8 cellular contexts compared by ENCODE assay signal in genomic region chr6:35522660-35523658, GRCh38. TPM values are rescaled to one million over a fixed set of nuclear protein-coding genes. Genes with fewer than 3 reads are reported as not detected.
DNase-seq lines count a peak whose midpoint lies in the region; ATAC-seq and TF ChIP-seq lines count a peak whose summit lies in the region.

No MANE protein-coding gene starts in this region.

- H3K9ac ChIP-seq in parathyroid adenoma: no peak overlapping the region

- peak overlapping the region; percentile 52 for H3K4me3 ChIP-seq in Jurkat, Clone E6-1 (ENCODE audit: low read length)
- no peak overlapping the region for H3K4me3 ChIP-seq in RWPE2 (ENCODE audit: severe bottlenecking)
- H3K4me3 ChIP-seq in parathyroid adenoma (ENCODE audit: low read depth, low read length): no peak overlapping the region
- peak overlapping the region; percentile 22 for H3K4me3 ChIP-seq in thymus (ENCODE audit: low read length)

- peak overlapping the region; percentile 32 for H3K4me2 ChIP-seq in parathyroid adenoma (ENCODE audit: low read length)

- no peaks in the 10 kb centered on the region for H3K9me3 ChIP-seq in RWPE2 (ENCODE audit: severe bottlenecking)
- no peaks in the 10 kb centered on the region for H3K9me3 ChIP-seq in parathyroid adenoma (ENCODE audit: control insufficient read depth, low read length)
- no peaks in the 10 kb centered on the region for H3K9me3 ChIP-seq in thymus (ENCODE audit: control insufficient read depth)

- DNase-seq in GM03348 (ENCODE audit: low spot score) (peak; percentile 94), RWPE2 (ENCODE audit: low spot score) (peak; percentile 73), globus pallidus (ENCODE audit: low spot score) (peak; percentile 22)
- DNase-seq in Jurkat, Clone E6-1 (ENCODE audit: low read depth, low spot score): peak; percentile 93
- DNase-seq in activated naive CD4-positive, alpha-beta T cell treated with Interleukin-2 at 50 U/mL for 16 hours: peak; percentile 82

- H3K4me1 ChIP-seq in RWPE2 (ENCODE audit: insufficient read depth, poor library complexity, severe bottlenecking) (peaks cover 3% of the 10 kb centered on the region), parathyroid adenoma (no peaks in the 10 kb centered on the region), thymus (ENCODE audit: control insufficient read depth, insufficient read depth, low read length) (no peaks in the 10 kb centered on the region)

- 33% methylated on average over 32 of the region's 32 CpGs for WGBS in thymus

- H3K27me3 ChIP-seq in RWPE2 (ENCODE audit: insufficient read depth, poor library complexity, severe bottlenecking) (no peaks in the 10 kb centered on the region), parathyroid adenoma (ENCODE audit: control insufficient read depth, insufficient read depth, low read length) (no peaks in the 10 kb centered on the region), thymus (ENCODE audit: control insufficient read depth, insufficient read depth) (no peaks in the 10 kb centered on the region)

- TF ChIP-seq CTCF in RWPE2 (IDR thresholded peaks at IDR 0.05; ENCODE audit: poor library complexity, severe bottlenecking) (peak; percentile 96), parathyroid adenoma (IDR thresholded peaks at IDR 0.05) (peak; percentile 89)

- no peaks in the 10 kb centered on the region for H3K36me3 ChIP-seq in RWPE2 (ENCODE audit: low read depth)
- H3K36me3 ChIP-seq in parathyroid adenoma (ENCODE audit: control insufficient read depth, insufficient read depth, low read length): no peaks in the 10 kb centered on the region
- no peaks in the 10 kb centered on the region for H3K36me3 ChIP-seq in thymus (ENCODE audit: control insufficient read depth, insufficient read depth)

- ATAC-seq in RWPE2 (ENCODE audit: low read depth) (peak; percentile 92), GM21717 (IDR thresholded peaks at IDR 0.05; ENCODE audit: unreplicated experiment) (no peak)

- H3K79me2 ChIP-seq in parathyroid adenoma: no peaks in the 10 kb centered on the region

- peak overlapping the region; percentile 72 for H2AFZ ChIP-seq in parathyroid adenoma

- H3K27ac ChIP-seq in RWPE2 (ENCODE audit: poor library complexity, severe bottlenecking): no peak overlapping the region
- H3K27ac ChIP-seq in parathyroid adenoma: no peak overlapping the region
- no peak overlapping the region for H3K27ac ChIP-seq in thymus (ENCODE audit: low read depth)

RNA-seq across cellular contexts. Expression of gene TULP1, which starts 10.3 kb away (rescaled TPM):
- not detected for polyA plus RNA-seq in Jurkat, Clone E6-1 (2012; ENCODE audit: insufficient read depth, insufficient read length)
- polyA plus RNA-seq in thymus: 0.52 TPM

RNA-seq across cellular contexts. Expression of gene TEAD3, which starts 26.1 kb away (rescaled TPM):
- polyA plus RNA-seq in Jurkat, Clone E6-1 (2012; ENCODE audit: insufficient read depth, insufficient read length): 3.6 TPM
- 13.6 TPM for polyA plus RNA-seq in thymus

RNA-seq across cellular contexts. Expression of gene RPL10A, which starts 54.8 kb away (rescaled TPM):
- 2,481 TPM for polyA plus RNA-seq in Jurkat, Clone E6-1 (2012; ENCODE audit: insufficient read depth, insufficient read length)
- polyA plus RNA-seq in thymus: 1,878 TPM

Comparison
In these comparisons a context has a peak if more than half of its experiments do, and no peak if none do; other contexts are left out.
1. DNase-seq: peak in every context shown above with its lines; median percentile 94 in GM03348; 93 in Jurkat, Clone E6-1; 82 in activated naive CD4-positive, alpha-beta T cell treated with Interleukin-2 at 50 U/mL for 16 hours; 73 in RWPE2; 22 in globus pallidus.
2. H3K4me3 ChIP-seq: peak in Jurkat, Clone E6-1 (single experiment) and thymus (single experiment); none in RWPE2 (single experiment) and parathyroid adenoma (single experiment).